ENCODE assay signal across 8 cellular contexts in the genomic region with DNA sequence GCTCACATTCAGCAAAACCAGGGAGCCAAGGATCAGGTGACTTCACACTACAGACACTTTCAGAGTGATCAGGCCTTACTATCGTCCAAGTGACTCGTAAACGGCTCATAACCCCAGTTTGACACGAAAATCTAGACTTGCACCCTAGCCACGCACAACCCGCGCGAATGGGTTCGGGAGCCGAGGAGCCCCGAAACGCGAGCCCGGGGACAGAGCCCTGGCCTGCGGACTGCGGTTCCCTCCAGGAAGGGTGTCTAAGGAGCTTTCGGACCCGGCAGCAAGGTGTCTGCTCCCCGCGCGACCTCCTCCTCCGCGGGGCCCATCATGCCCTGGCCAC. TPM values are rescaled to one million over a fixed set of nuclear protein-coding genes. Genes with fewer than 3 reads are reported as not detected.
DNase-seq lines count a peak whose midpoint lies in the region; ATAC-seq and TF ChIP-seq lines count a peak whose summit lies in the region.

No MANE protein-coding gene starts in this region.

- no peaks in the 10 kb centered on the region for H3K36me3 Mint-ChIP-seq in type B pancreatic cell

- DNase-seq in COLO829 (ENCODE audit: low spot score) (peak; percentile 72), NOMO-1 treated with DMSO at 0.1 percent for 48 hours (lab: John Stamatoyannopoulos, UW; ENCODE audit: unreplicated experiment) (peak; percentile 61), activated gamma-delta T cell treated with Interleukin-2 at 50 U/mL for 16 hours (peak; percentile 19), foreskin fibroblast (peak; percentile 39 to 73), type B pancreatic cell (ENCODE audit: extremely low spot score, unreplicated experiment) (peak; percentile 72)

- H3K27me3 Mint-ChIP-seq in type B pancreatic cell: no peaks in the 10 kb centered on the region

- peak overlapping the region; percentile 89 for H3K27ac Mint-ChIP-seq in type B pancreatic cell

- H3K9me3 Mint-ChIP-seq in type B pancreatic cell: no peaks in the 10 kb centered on the region

- H3K4me1 ChIP-seq in neutrophil (ENCODE audit: control insufficient read depth in 1 of 2, insufficient read depth in 1 of 2, low read depth in 1 of 2, low read length in 1 of 2): peaks cover 51% of the 10 kb centered on the region in 2 experiments

- H3K4me3 ChIP-seq in foreskin fibroblast (ENCODE audit: low read depth in 1 of 2, low read length in 2 of 2): peak overlapping the region; percentile 80 to 87
- H3K4me3 ChIP-seq in neutrophil (ENCODE audit: low read depth in 1 of 2, low read length in 1 of 2): peak overlapping the region; percentile 83 to 95

- TF ChIP-seq CTCF in foreskin fibroblast (IDR thresholded peaks at IDR 0.05; ENCODE audit: low read depth, low read length): no peak
- TF ChIP-seq CTCF in neutrophil (IDR thresholded peaks at IDR 0.05): no peak
- TF ChIP-seq CTCF in type B pancreatic cell (conservative IDR thresholded peaks at IDR 0.05): no peak

- no peaks in the 10 kb centered on the region for H3K9me3 ChIP-seq in neutrophil

- H3K4me3 Mint-ChIP-seq in type B pancreatic cell: peak overlapping the region; percentile 93

- peak overlapping the region; percentile 92 for H3K27ac ChIP-seq in neutrophil

- peaks cover 57% of the 10 kb centered on the region for H3K4me1 Mint-ChIP-seq in type B pancreatic cell (ENCODE audit: unreplicated experiment)

- no peaks in the 10 kb centered on the region for H3K27me3 ChIP-seq in neutrophil

- H3K36me3 ChIP-seq in neutrophil: no peaks in the 10 kb centered on the region

- ATAC-seq in GM19395 (IDR thresholded peaks at IDR 0.05; ENCODE audit: unreplicated experiment) (peak; percentile 47), HG03469 (IDR thresholded peaks at IDR 0.05; ENCODE audit: unreplicated experiment) (peak; percentile 20)

RNA-seq across cellular contexts. Expression of gene ATL2, which starts 0.8 kb away (rescaled TPM):
- total RNA-seq in type B pancreatic cell (ENCODE audit: low replicate concordance): 56.4 and 62.6 TPM in 2 replicates

Comparison
In these comparisons a context has a peak if more than half of its experiments do, and no peak if none do; other contexts are left out.
1. Peak in every context shown above with its lines: DNase-seq, ATAC-seq, H3K4me3 ChIP-seq and H3K27ac ChIP-seq.
2. DNase-seq: peak in every context shown above with its lines; median percentile 72 in COLO829; 72 in type B pancreatic cell; 61 in NOMO-1 treated with DMSO at 0.1 percent for 48 hours; 56 in foreskin fibroblast; 19 in activated gamma-delta T cell treated with Interleukin-2 at 50 U/mL for 16 hours.